ENCODE assay signal across 9 cellular contexts in genomic region chr19:17338440-17339078, GRCh38. TPM values are rescaled to one million over a fixed set of nuclear protein-coding genes. Genes with fewer than 3 reads are reported as not detected.
DNase-seq lines count a peak whose midpoint lies in the region; ATAC-seq, FAIRE-seq and TF ChIP-seq lines count a peak whose summit lies in the region.
"Had no signal": no experiment of that assay in that cellular context is flagged by ENCODE, and none has a peak within 500 bp of the region (broad histone marks: within the 10 kb centered on the region; RNA-seq: fewer than 3 reads in every experiment).

No MANE protein-coding gene starts in this region.

- ATAC-seq in GM12878 = no peak

- 91% methylated on average over 27 of the region's 29 CpGs for WGBS in GM12878 (ENCODE audit: insufficient coverage, insufficient replicate concordance, low lambda C conversion rate, missing lambda C conversion rate)

- H3K4me3 ChIP-seq in A673 (ENCODE audit: low read depth, low read length, poor library complexity, severe bottlenecking) = peak overlapping the region; percentile 81
- peak overlapping the region; percentile 100 for H3K4me3 ChIP-seq in GM12878
- H3K4me3 ChIP-seq in mucosa of rectum (ENCODE audit: low read length in 2 of 2) = peak overlapping the region; percentile 89 to 99

- H3K27ac ChIP-seq in A673 (ENCODE audit: low read depth, low read length, poor library complexity, severe bottlenecking) (no peak overlapping the region), GM12878 (ENCODE audit: control insufficient read depth, insufficient read depth) (no peak overlapping the region), mucosa of rectum (ENCODE audit: low read depth in 2 of 2, low read length in 2 of 2) (no peak overlapping the region)

- in situ Hi-C loops in GM12878 (cut with MboI) = no loop called here

- RAD21 ChIA-PET in GM12878 (lab: Charles Lee; ENCODE audit: unreplicated experiment) = interaction anchor here (0.6 kb wide), 1 partner anchor 11 kb away, joined by 3 read pairs; no protein-coding TSS in a partner anchor

- peaks cover 6% of the 10 kb centered on the region for H3K79me2 ChIP-seq in GM12878 (ENCODE audit: control insufficient read depth, insufficient read depth, low read length)

- no peaks in the 10 kb centered on the region for H4K20me1 ChIP-seq in GM12878 (ENCODE audit: control insufficient read depth, insufficient read depth)

- FAIRE-seq in GM12878 (lab: Jason Lieb, UNC) = no peak
- FAIRE-seq: TTC549 had no signal

- POLR2A ChIA-PET in A673 (lab: Charles Lee; ENCODE audit: low non-redundant PET) = interaction anchor here (0.7 kb wide), 1 partner anchor 33 kb away, joined by 24 read pairs; the partner anchor contains the start of gene MRPL34
- POLR2A ChIA-PET in HEK293T (lab: Yijun Ruan, JAX) = interaction anchor here (1.0 to 9.3 kb wide), 3 partner anchors 31 to 50 kb away, joined by 3 to 107 read pairs (median 8); partner anchors contain the start of genes DDA1 and MRPL34
- POLR2A ChIA-PET in GM12878 (lab: Charles Lee) = interaction anchor here (0.6 to 1.0 kb wide), 2 partner anchors 33 to 47 kb away, joined by 3 read pairs; no protein-coding TSS in a partner anchor

- TF ChIP-seq EP300 in GM12878 (IDR thresholded peaks at IDR 0.05; ENCODE audit: borderline replicate concordance in 1 of 2, control insufficient read depth in 1 of 2, low read depth in 2 of 2, low read length in 2 of 2) = no peak

- H3K9me3 ChIP-seq in A673 (ENCODE audit: low read depth, low read length, poor library complexity, severe bottlenecking) = no peaks in the 10 kb centered on the region
- no peaks in the 10 kb centered on the region for H3K9me3 ChIP-seq in GM12878 (replicated peaks; ENCODE audit: control insufficient read depth, insufficient read depth, low read length)
- no peaks in the 10 kb centered on the region for H3K9me3 ChIP-seq in mucosa of rectum (ENCODE audit: control insufficient read depth in 2 of 2, low read length in 2 of 2)

- no peak for TF ChIP-seq POLR2A in GM12878 (IDR thresholded peaks at IDR 0.05; ENCODE audit: low read depth, low read length)

- TF ChIP-seq CTCF in A673 (conservative IDR thresholded peaks at IDR 0.05; ENCODE audit: low read depth, low read length) (no peak), GM12878 (IDR thresholded peaks at IDR 0.05 in 2 of 3, conservative IDR thresholded peaks at IDR 0.05 in 1 of 3; ENCODE audit: control insufficient read depth in 2 of 3, extremely low read depth in 1 of 3, insufficient read depth in 1 of 3, low read depth in 3 of 3, low read length in 3 of 3) (no peak)

- peak overlapping the region; percentile 100 for H3K4me2 ChIP-seq in GM12878 (ENCODE audit: control insufficient read depth, insufficient read depth)

- SMC1A ChIA-PET in GM12878 (lab: Charles Lee; ENCODE audit: uncharacterized antibody, unreplicated experiment) = no interaction called here

- H3K9ac ChIP-seq in GM12878 (ENCODE audit: control insufficient read depth, insufficient read depth, low read length) = peak overlapping the region; percentile 88; the same call in 1 of the 2 replicates
- peak overlapping the region in 1 of 2 donors; percentile 80 for H3K9ac ChIP-seq in mucosa of rectum (ENCODE audit: low read depth in 1 of 2, low read length in 2 of 2)

- CTCF ChIA-PET in A673 (lab: Charles Lee) (interaction anchor here (1.4 kb wide), 1 partner anchor 10 kb away, joined by 3 read pairs; no protein-coding TSS in a partner anchor), HEK293T (lab: Yijun Ruan, JAX) (no interaction called here), GM12878 (lab: Yijun Ruan, JAX) (interaction anchor here (1.3 kb wide), 1 partner anchor 53 kb away, joined by 3 read pairs; no protein-coding TSS in a partner anchor)

- no peak overlapping the region for H2AFZ ChIP-seq in GM12878 (ENCODE audit: control insufficient read depth, low read depth, low read length)

- DNase-seq in A673 (ENCODE audit: low spot score) = no peak
- no peak for DNase-seq in HEK293T (ENCODE audit: extremely low spot score)
- no peak for DNase-seq in GM12878 (ENCODE audit: low read depth, low spot score)
- no peak for DNase-seq in NCI-H1694 treated with DMSO at 0.1 percent for 48 hours (lab: John Stamatoyannopoulos, UW)
- DNase-seq in NCI-H1436 (lab: John Stamatoyannopoulos, UW) = no peak
- no peak for DNase-seq in stimulated activated CD4-positive, alpha-beta T cell treated with anti-CD3 and anti-CD28 coated beads, Interleukin-4, amount 100 ng/mL, for 24 hours
- no peak for DNase-seq in middle frontal gyrus (ENCODE audit: extremely low spot score, low spot score)

- H3K27me3 ChIP-seq in A673 (replicated peaks; ENCODE audit: insufficient read depth, low read depth, low read length, poor library complexity) (no peaks in the 10 kb centered on the region), GM12878 (replicated peaks in 1 of 2; ENCODE audit: control insufficient read depth in 2 of 2, insufficient read depth in 2 of 2, low read length in 1 of 2) (no peaks in the 10 kb centered on the region), mucosa of rectum (ENCODE audit: control insufficient read depth in 2 of 2, insufficient read depth in 2 of 2, low read length in 2 of 2) (no peaks in the 10 kb centered on the region)

- intact Hi-C loops in A673 (cut with micrococcal nuclease; ENCODE audit: unreplicated experiment) = no loop called here
- intact Hi-C loops in GM12878 (cut with micrococcal nuclease; ENCODE audit: unreplicated experiment) = loop anchor here (5.0 kb wide), 1 partner anchor 46 kb away; no protein-coding TSS in a partner anchor

- H3K4me1 ChIP-seq in A673 (ENCODE audit: insufficient read depth, low read length, poor library complexity, severe bottlenecking) (peaks cover 13% of the 10 kb centered on the region), GM12878 (ENCODE audit: control insufficient read depth, insufficient read depth, low read length) (peaks cover 21% of the 10 kb centered on the region), mucosa of rectum (ENCODE audit: control insufficient read depth in 2 of 2, insufficient read depth in 2 of 2, low read length in 2 of 2) (peaks cover 31 to 39% of the 10 kb centered on the region in 2 donors)

- H3K36me3 ChIP-seq in A673 (ENCODE audit: insufficient read depth, low read length, poor library complexity, severe bottlenecking) = peaks cover 11% of the 10 kb centered on the region
- no peaks in the 10 kb centered on the region; a peak in 2 of 4 replicates for H3K36me3 ChIP-seq in GM12878 (ENCODE audit: control insufficient read depth in 2 of 2, insufficient read depth in 2 of 2, low read length in 1 of 2)
- H3K36me3 ChIP-seq in mucosa of rectum (ENCODE audit: control insufficient read depth in 2 of 2, insufficient read depth in 2 of 2, low read length in 2 of 2) = peaks cover 0 to 3% of the 10 kb centered on the region in 2 donors

- BruUV-seq in A673 (replicated peaks; lab: Mats Ljungman, UMichigan) = no TSS peak
- BruUV-seq in GM12878 (replicated peaks; lab: Mats Ljungman, UMichigan) = no TSS peak

- TF ChIP-seq RAD21 in GM12878 (IDR thresholded peaks at IDR 0.05; ENCODE audit: insufficient read depth, low read depth, low read length) = no peak

RNA-seq across cellular contexts. Expression of gene GTPBP3, which starts 1.2 kb away (rescaled TPM):
- 51.5 and 53.2 TPM in 2 replicates for total RNA-seq in A673 (2021)
- 36.4 and 46.2 TPM in 2 replicates for total RNA-seq in GM12878 (2013; cell fraction: nucleolus; rRNA removed)
- 22.6 and 22.8 TPM in 2 replicates for total RNA-seq in GM12878 (2014; rRNA removed)
- 6.4 and 7.1 TPM in 2 replicates for total RNA-seq in GM12878 (2014; rRNA removed; fragmentation: Illumina TruSeq; extraction: Trizol)
- total RNA-seq in GM12878 (2021) = 38.5 and 46.8 TPM in 2 replicates
- 4.3 TPM for polyA plus RNA-seq in GM12878 (2011; ENCODE audit: low read depth)
- 6.6 and 8.2 TPM in 2 replicates for polyA plus RNA-seq in GM12878 (2011; rRNA removed)
- polyA plus RNA-seq in GM12878 (2011; cell fraction: cytosol; rRNA removed) = 9.4 and 16.0 TPM in 2 replicates
- polyA plus RNA-seq in GM12878 (2011; cell fraction: nucleus; rRNA removed) = 32.5 and 50.6 TPM in 2 replicates
- polyA plus RNA-seq in GM12878 (2012) = 14.5 and 21.6 TPM in 2 replicates
- polyA plus RNA-seq in GM12878 (2014; fragmentation: Illumina TruSeq; extraction: Trizol) = 6.1 and 8.1 TPM in 2 replicates
- 1 to 10 TPM; 2.9 to 4.1 TPM for polyA plus RNA-seq in GM12878 (2014; fragmentation: Nextera tagmentation; extraction: Ambion mirVana)
- polyA plus RNA-seq in GM12878 (2014; rRNA removed) = 42.7 and 57.2 TPM in 2 replicates
- 10 to 100 TPM; 26.3 to 28.8 TPM for polyA plus RNA-seq in GM12878 (2016; fragmentation: Nextera tagmentation; extraction: Ambion mirVana)
- polyA minus RNA-seq in GM12878 (2011; rRNA and poly(A)+ RNA removed) = 4.8 and 8.8 TPM in 2 replicates
- polyA minus RNA-seq in GM12878 (2011; cell fraction: cytosol; rRNA and poly(A)+ RNA removed) = 11.6 and 12.7 TPM in 2 replicates
- 36.8 and 44.5 TPM in 2 replicates for polyA minus RNA-seq in GM12878 (2011; cell fraction: nucleus; rRNA and poly(A)+ RNA removed)

RNA-seq across cellular contexts. Expression of gene ANO8, which starts 3.9 kb away (rescaled TPM):
- total RNA-seq in A673 (2021) (18.6 and 22.1 TPM in 2 replicates), GM12878 (2014; rRNA removed) (1.3 and 1.5 TPM in 2 replicates), GM12878 (2014; rRNA removed; fragmentation: Illumina TruSeq; extraction: Trizol) (0.58 and 0.60 TPM in 2 replicates), GM12878 (2021) (5.1 and 6.7 TPM in 2 replicates)
- total RNA-seq in GM12878 (2013; cell fraction: nucleolus; rRNA removed) = 5.8 and 6.9 TPM in 2 replicates
- polyA plus RNA-seq in GM12878 (2011; ENCODE audit: low read depth) = 0.62 TPM
- polyA plus RNA-seq in GM12878 (2011; rRNA removed) (0.45 and 0.81 TPM in 2 replicates), GM12878 (2014; fragmentation: Illumina TruSeq; extraction: Trizol) (0.38 and 1.1 TPM in 2 replicates), GM12878 (2014; fragmentation: Nextera tagmentation; extraction: Ambion mirVana) (under 1 TPM; 0.04 to 0.05 TPM), GM12878 (2014; rRNA removed) (4.3 and 5.1 TPM in 2 replicates), GM12878 (2016; fragmentation: Nextera tagmentation; extraction: Ambion mirVana) (1 to 10 TPM; 1.0 to 1.1 TPM)
- 0.97 and 0.99 TPM in 2 replicates for polyA plus RNA-seq in GM12878 (2011; cell fraction: cytosol; rRNA removed)
- 8.5 and 12.4 TPM in 2 replicates for polyA plus RNA-seq in GM12878 (2011; cell fraction: nucleus; rRNA removed)
- polyA plus RNA-seq in GM12878 (2012) = 2.1 and 2.3 TPM in 2 replicates
- 0.73 and 0.93 TPM in 2 replicates for polyA minus RNA-seq in GM12878 (2011; rRNA and poly(A)+ RNA removed)
- polyA minus RNA-seq in GM12878 (2011; cell fraction: cytosol; rRNA and poly(A)+ RNA removed) = 0.40 and 0.42 TPM in 2 replicates
- 1.9 and 5.3 TPM in 2 replicates for polyA minus RNA-seq in GM12878 (2011; cell fraction: nucleus; rRNA and poly(A)+ RNA removed)

RNA-seq across cellular contexts. Expression of gene DDA1, which starts 29.2 kb away (rescaled TPM):
- 67.2 and 68.5 TPM in 2 replicates for total RNA-seq in A673 (2021)
- total RNA-seq in GM12878 (2013; cell fraction: nucleolus; rRNA removed) = 9.0 and 11.5 TPM in 2 replicates
- total RNA-seq in GM12878 (2014; rRNA removed) = 33.3 and 36.0 TPM in 2 replicates
- total RNA-seq in GM12878 (2014; rRNA removed; fragmentation: Illumina TruSeq; extraction: Trizol) = 26.1 and 31.1 TPM in 2 replicates
- total RNA-seq in GM12878 (2021) = 42.8 and 53.5 TPM in 2 replicates
- polyA plus RNA-seq in GM12878 (2011; ENCODE audit: low read depth) = 14.8 TPM
- polyA plus RNA-seq in GM12878 (2011; rRNA removed) = 23.6 and 33.4 TPM in 2 replicates
- 29.7 and 46.8 TPM in 2 replicates for polyA plus RNA-seq in GM12878 (2011; cell fraction: cytosol; rRNA removed)
- polyA plus RNA-seq in GM12878 (2011; cell fraction: nucleus; rRNA removed) = 51.0 and 57.0 TPM in 2 replicates
- 41.8 and 55.6 TPM in 2 replicates for polyA plus RNA-seq in GM12878 (2012)
- polyA plus RNA-seq in GM12878 (2014; fragmentation: Illumina TruSeq; extraction: Trizol) = 31.7 and 62.8 TPM in 2 replicates
- 1 to 10 TPM in 1 of 2 experiments, under 1 TPM in 1; 0.76 to 2.8 TPM for polyA plus RNA-seq in GM12878 (2014; fragmentation: Nextera tagmentation; extraction: Ambion mirVana)
- 71.0 and 77.5 TPM in 2 replicates for polyA plus RNA-seq in GM12878 (2014; rRNA removed)
- polyA plus RNA-seq in GM12878 (2016; fragmentation: Nextera tagmentation; extraction: Ambion mirVana) = 10 to 100 TPM; 61.5 to 63.8 TPM
- polyA minus RNA-seq in GM12878 (2011; rRNA and poly(A)+ RNA removed) = 11.6 and 12.9 TPM in 2 replicates
- polyA minus RNA-seq in GM12878 (2011; cell fraction: cytosol; rRNA and poly(A)+ RNA removed) = 5.3 and 12.0 TPM in 2 replicates
- polyA minus RNA-seq in GM12878 (2011; cell fraction: nucleus; rRNA and poly(A)+ RNA removed) = 4.6 and 9.6 TPM in 2 replicates

RNA-seq across cellular contexts. Expression of gene MRPL34, which starts 32.9 kb away (rescaled TPM):
- total RNA-seq in A673 (2021) (91.8 and 93.1 TPM in 2 replicates), GM12878 (2014; rRNA removed) (118 and 126 TPM in 2 replicates), GM12878 (2014; rRNA removed; fragmentation: Illumina TruSeq; extraction: Trizol) (33.4 and 37.2 TPM in 2 replicates), GM12878 (2021) (90.5 and 92.1 TPM in 2 replicates)
- total RNA-seq in GM12878 (2013; cell fraction: nucleolus; rRNA removed) = 4.3 and 7.7 TPM in 2 replicates
- polyA plus RNA-seq in GM12878 (2011; ENCODE audit: low read depth) = 18.2 TPM
- polyA plus RNA-seq in GM12878 (2011; rRNA removed) (59.0 and 66.8 TPM in 2 replicates), GM12878 (2014; fragmentation: Illumina TruSeq; extraction: Trizol) (28.1 and 41.6 TPM in 2 replicates), GM12878 (2014; fragmentation: Nextera tagmentation; extraction: Ambion mirVana) (10 to 100 TPM in 1 of 2 experiments, 1 to 10 TPM in 1; 8.6 to 25.2 TPM), GM12878 (2014; rRNA removed) (198 and 209 TPM in 2 replicates), GM12878 (2016; fragmentation: Nextera tagmentation; extraction: Ambion mirVana) (100 to 1,000 TPM; 169 TPM)
- polyA plus RNA-seq in GM12878 (2011; cell fraction: cytosol; rRNA removed) = 86.5 and 89.3 TPM in 2 replicates
- 24.2 and 35.6 TPM in 2 replicates for polyA plus RNA-seq in GM12878 (2011; cell fraction: nucleus; rRNA removed)
- 45.5 and 50.4 TPM in 2 replicates for polyA plus RNA-seq in GM12878 (2012)
- 12.1 and 20.0 TPM in 2 replicates for polyA minus RNA-seq in GM12878 (2011; rRNA and poly(A)+ RNA removed)
- polyA minus RNA-seq in GM12878 (2011; cell fraction: cytosol; rRNA and poly(A)+ RNA removed) = 10.2 and 12.7 TPM in 2 replicates
- 4.6 and 7.7 TPM in 2 replicates for polyA minus RNA-seq in GM12878 (2011; cell fraction: nucleus; rRNA and poly(A)+ RNA removed)

RNA-seq across cellular contexts. Expression of gene ABHD8, which starts 35.3 kb away (rescaled TPM):
- total RNA-seq in A673 (2021) = 11.0 and 16.8 TPM in 2 replicates
- 7.8 and 8.0 TPM in 2 replicates for total RNA-seq in GM12878 (2013; cell fraction: nucleolus; rRNA removed)
- total RNA-seq in GM12878 (2014; rRNA removed) = 8.8 and 12.0 TPM in 2 replicates
- 2.1 TPM in 2 replicates for total RNA-seq in GM12878 (2014; rRNA removed; fragmentation: Illumina TruSeq; extraction: Trizol)
- total RNA-seq in GM12878 (2021) = 10.0 and 13.1 TPM in 2 replicates
- polyA plus RNA-seq in GM12878 (2011; ENCODE audit: low read depth) = 2.4 TPM
- polyA plus RNA-seq in GM12878 (2011; rRNA removed) = 1.6 and 3.5 TPM in 2 replicates
- polyA plus RNA-seq in GM12878 (2011; cell fraction: cytosol; rRNA removed) = 6.7 and 12.3 TPM in 2 replicates
- 4.7 TPM in 2 replicates for polyA plus RNA-seq in GM12878 (2011; cell fraction: nucleus; rRNA removed)
- polyA plus RNA-seq in GM12878 (2012) = 8.8 TPM in 2 replicates
- polyA plus RNA-seq in GM12878 (2014; fragmentation: Illumina TruSeq; extraction: Trizol) = 0.55 and 1.5 TPM in 2 replicates
- polyA plus RNA-seq in GM12878 (2014; fragmentation: Nextera tagmentation; extraction: Ambion mirVana) = under 1 TPM; 0.03 to 0.04 TPM
- 11.8 and 13.1 TPM in 2 replicates for polyA plus RNA-seq in GM12878 (2014; rRNA removed)
- 10 to 100 TPM in 1 of 2 experiments, 1 to 10 TPM in 1; 8.4 to 12.5 TPM for polyA plus RNA-seq in GM12878 (2016; fragmentation: Nextera tagmentation; extraction: Ambion mirVana)
- 4.5 and 6.7 TPM in 2 replicates for polyA minus RNA-seq in GM12878 (2011; rRNA and poly(A)+ RNA removed)
- polyA minus RNA-seq in GM12878 (2011; cell fraction: cytosol; rRNA and poly(A)+ RNA removed) = 3.4 and 5.3 TPM in 2 replicates
- polyA minus RNA-seq in GM12878 (2011; cell fraction: nucleus; rRNA and poly(A)+ RNA removed) = 3.6 and 4.4 TPM in 2 replicates
